ENCODE assay signal across 8 cellular contexts in the genomic region with DNA sequence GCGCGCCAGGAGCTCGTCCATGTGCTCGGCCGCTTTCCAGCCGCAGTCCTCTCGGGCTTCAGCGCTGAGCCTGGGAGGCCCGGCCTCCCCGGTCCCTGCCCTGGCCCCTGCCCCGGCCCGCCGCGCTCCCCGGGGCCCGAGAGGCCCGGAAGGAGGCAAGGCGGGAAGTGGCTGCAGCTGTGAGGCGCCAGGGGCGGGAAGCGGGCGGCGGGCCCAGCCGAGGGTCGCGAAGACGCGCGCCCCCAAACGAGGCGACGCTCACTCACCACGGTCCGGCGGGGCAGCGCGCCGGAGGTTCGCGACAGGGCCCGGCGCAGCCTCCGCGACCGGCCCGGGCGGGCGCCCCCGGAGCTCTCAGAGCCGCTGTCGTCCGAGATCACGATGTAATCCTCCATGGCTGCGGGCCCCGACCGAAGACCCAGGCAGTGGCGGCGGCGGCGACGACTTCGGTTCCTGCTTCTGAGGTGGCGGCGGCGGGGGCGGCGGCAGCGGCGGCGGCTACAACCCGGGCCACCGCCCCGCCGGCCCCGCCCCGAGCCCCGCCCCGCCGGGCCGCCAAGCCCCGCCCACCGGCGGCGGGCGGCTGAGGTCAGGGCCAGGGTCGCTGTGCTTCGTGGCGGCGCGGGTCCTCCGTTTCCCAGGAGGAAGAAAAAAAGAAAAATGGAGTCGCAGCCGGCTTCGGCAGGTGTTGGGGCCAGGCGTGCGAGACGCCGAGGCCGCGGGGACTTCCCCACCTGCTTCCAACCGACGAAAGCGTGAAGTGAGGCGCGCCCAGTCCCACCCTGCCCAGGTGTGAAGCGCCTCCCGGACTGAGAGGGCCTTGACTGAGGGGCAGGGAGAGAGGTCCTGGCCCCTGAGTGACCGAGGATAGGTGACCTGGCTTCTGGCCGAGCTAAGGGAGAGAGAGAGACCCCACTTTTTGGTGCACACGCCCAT.
A peak's percentile ranks its signal among the peaks of the same experiment; 100 is the strongest.
DNase-seq lines count a peak whose midpoint lies in the region; ATAC-seq and TF ChIP-seq lines count a peak whose summit lies in the region.
"Not testable (repeated sequence)": the region's sequence is repeated elsewhere in the genome, so short reads cannot be mapped to it uniquely, and the experiment has no call there.

No MANE protein-coding gene starts in this region.

- not testable (repeated sequence) for H3K27me3 Mint-ChIP-seq in activated CD4-positive, alpha-beta memory T cell treated with anti-CD3 and anti-CD28 coated beads, Interleukin-2, amount 10 ng/mL, durations not matched to agents 7 days and 5 days

- H3K27me3 ChIP-seq in kidney epithelial cell (ENCODE audit: control insufficient read depth, insufficient read depth, low read length); upper lobe of left lung: not testable (repeated sequence)

- 80% methylated on average over 2 of the region's 110 CpGs; no CpG with 5 or more reads in 1 of the 2 donors for WGBS in upper lobe of left lung, 2 donors

- POLR2A ChIA-PET in HEK293T (lab: Yijun Ruan, JAX); activated CD4-positive, alpha-beta memory T cell treated with anti-CD3 and anti-CD28 coated beads, Interleukin-2, amount 10 ng/mL, durations not matched to agents 7 days and 5 days (lab: Charles Lee): not testable (repeated sequence)

- peak; percentile 57 for DNase-seq in GM12865 (ENCODE audit: low read depth)
- DNase-seq in HEK293T (ENCODE audit: extremely low spot score), result peak; percentile 71
- peak; percentile 44 for DNase-seq in KBM-7
- DNase-seq in activated CD4-positive, alpha-beta memory T cell treated with anti-CD3 and anti-CD28 coated beads, Interleukin-2, amount 10 ng/mL, durations not matched to agents 7 days and 5 days, result peak; percentile 72
- peak; percentile 6 for DNase-seq in cerebellar cortex (ENCODE audit: low spot score)
- not testable (repeated sequence) for DNase-seq in kidney epithelial cell (ENCODE audit: low read depth)
- DNase-seq in upper lobe of left lung, result peak; percentile 83 to 96

- not testable (repeated sequence) for H3K4me3 Mint-ChIP-seq in activated CD4-positive, alpha-beta memory T cell treated with anti-CD3 and anti-CD28 coated beads, Interleukin-2, amount 10 ng/mL, durations not matched to agents 7 days and 5 days

- TF ChIP-seq EP300 in upper lobe of left lung (IDR thresholded peaks at IDR 0.05), result not testable (repeated sequence)

- H3K36me3 ChIP-seq in kidney epithelial cell (ENCODE audit: control insufficient read depth, insufficient read depth, low read length); upper lobe of left lung: not testable (repeated sequence)

- H3K4me3 ChIP-seq in GM12865 (ENCODE audit: low read depth, low read length), result not testable (repeated sequence)
- H3K4me3 ChIP-seq in kidney epithelial cell (ENCODE audit: low read depth, low read length) (peak overlapping the region; percentile 38), skin epidermis (peak overlapping the region; percentile 38 to 60 (median 55)), upper lobe of left lung (peak overlapping the region in 3 of 4 donors; percentile 57 to 60 (median 57))

- peak overlapping the region in 7 of 21 experiments; percentile 69 to 82 (median 76) for H3K27ac ChIP-seq in skin epidermis
- peak overlapping the region in 2 of 4 donors; percentile 67 to 74 for H3K27ac ChIP-seq in upper lobe of left lung

- in situ Hi-C loops in KBM-7 (cut with MboI; ENCODE audit: low pct_unique_long_range_greater_than_20kb, low sequenced_read_pairs), result not testable (repeated sequence)

- H3K4me1 ChIP-seq in upper lobe of left lung, result not testable (repeated sequence)

- H3K4me1 Mint-ChIP-seq in activated CD4-positive, alpha-beta memory T cell treated with anti-CD3 and anti-CD28 coated beads, Interleukin-2, amount 10 ng/mL, durations not matched to agents 7 days and 5 days, result not testable (repeated sequence)

- H3K9me3 ChIP-seq in upper lobe of left lung, result not testable (repeated sequence)

- H3K27ac Mint-ChIP-seq in activated CD4-positive, alpha-beta memory T cell treated with anti-CD3 and anti-CD28 coated beads, Interleukin-2, amount 10 ng/mL, durations not matched to agents 7 days and 5 days, result not testable (repeated sequence)

- CTCF ChIA-PET in HEK293T (lab: Yijun Ruan, JAX); activated CD4-positive, alpha-beta memory T cell treated with anti-CD3 and anti-CD28 coated beads, Interleukin-2, amount 10 ng/mL, durations not matched to agents 7 days and 5 days (lab: Charles Lee): not testable (repeated sequence)

- H3K36me3 Mint-ChIP-seq in activated CD4-positive, alpha-beta memory T cell treated with anti-CD3 and anti-CD28 coated beads, Interleukin-2, amount 10 ng/mL, durations not matched to agents 7 days and 5 days (ENCODE audit: low read depth), result not testable (repeated sequence)

- not testable (repeated sequence) for TF ChIP-seq CTCF in GM12865 (IDR thresholded peaks at IDR 0.05; ENCODE audit: insufficient read depth, low read depth, low read length, missing control alignments); kidney epithelial cell (IDR thresholded peaks at IDR 0.05; ENCODE audit: insufficient read depth, low read length, poor library complexity, severe bottlenecking); upper lobe of left lung (IDR thresholded peaks at IDR 0.05)

- TF ChIP-seq POLR2A in upper lobe of left lung (IDR thresholded peaks at IDR 0.05), result peak in 1 of 4 donors; percentile 29

- ATAC-seq in upper lobe of left lung (ENCODE audit: low FRiP score in 2 of 2), result peak; percentile 79 to 95

- H3K9me3 Mint-ChIP-seq in activated CD4-positive, alpha-beta memory T cell treated with anti-CD3 and anti-CD28 coated beads, Interleukin-2, amount 10 ng/mL, durations not matched to agents 7 days and 5 days, result not testable (repeated sequence)
